In the genomic region with DNA sequence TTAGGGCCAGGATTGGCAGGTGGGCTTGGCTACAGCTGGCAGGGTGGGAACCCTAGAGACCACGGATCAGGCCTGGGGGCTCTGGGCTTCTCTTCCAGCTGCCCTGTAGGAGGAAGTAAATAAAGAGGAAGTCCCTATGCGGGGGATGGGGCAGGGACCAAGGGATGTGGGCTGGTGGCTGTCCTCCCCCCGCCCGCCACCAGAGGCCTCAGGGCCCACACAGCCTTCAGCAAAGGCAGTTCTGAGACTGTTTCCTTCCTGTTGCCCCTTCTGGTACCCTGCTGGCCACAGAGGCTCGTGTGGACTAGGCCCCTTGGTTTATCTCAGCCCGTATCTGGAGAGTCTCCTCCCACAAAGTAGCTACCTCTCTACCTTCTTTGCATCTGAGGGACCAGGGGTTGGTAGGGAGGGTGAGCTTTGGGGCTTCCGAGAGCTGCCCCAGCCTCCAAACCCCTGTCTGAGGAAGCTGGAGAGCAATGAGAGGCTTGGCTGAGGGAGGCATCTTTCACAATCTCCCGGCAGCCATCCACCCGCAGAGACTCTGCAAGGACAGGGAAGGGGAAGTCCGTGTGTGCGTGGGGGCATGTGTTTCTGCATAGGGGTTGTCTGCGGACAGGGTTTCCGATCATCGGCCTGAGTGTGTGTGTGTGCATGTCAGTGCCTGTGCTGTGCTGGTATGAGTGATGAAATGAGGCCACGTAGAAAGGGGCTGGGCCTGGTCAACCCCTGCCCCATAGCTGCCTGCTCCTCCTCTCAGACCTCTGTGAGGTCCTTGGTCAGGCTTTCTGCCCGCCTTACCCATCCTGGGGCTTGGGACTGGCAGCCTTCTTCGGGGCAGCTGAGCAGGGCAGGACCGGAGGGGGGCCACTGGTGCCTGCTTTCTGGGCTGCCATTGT, we compare ENCODE assay signal across 1 cellular context.
TF ChIP-seq lines count a peak whose summit lies in the region.

No MANE protein-coding gene starts in this region.

TF ChIP-seq in SK-N-SH, 30 proteins besides CTCF, POLR2A, EP300 and RAD21 (continued from another document):
- TF ChIP-seq, protein P1, sequence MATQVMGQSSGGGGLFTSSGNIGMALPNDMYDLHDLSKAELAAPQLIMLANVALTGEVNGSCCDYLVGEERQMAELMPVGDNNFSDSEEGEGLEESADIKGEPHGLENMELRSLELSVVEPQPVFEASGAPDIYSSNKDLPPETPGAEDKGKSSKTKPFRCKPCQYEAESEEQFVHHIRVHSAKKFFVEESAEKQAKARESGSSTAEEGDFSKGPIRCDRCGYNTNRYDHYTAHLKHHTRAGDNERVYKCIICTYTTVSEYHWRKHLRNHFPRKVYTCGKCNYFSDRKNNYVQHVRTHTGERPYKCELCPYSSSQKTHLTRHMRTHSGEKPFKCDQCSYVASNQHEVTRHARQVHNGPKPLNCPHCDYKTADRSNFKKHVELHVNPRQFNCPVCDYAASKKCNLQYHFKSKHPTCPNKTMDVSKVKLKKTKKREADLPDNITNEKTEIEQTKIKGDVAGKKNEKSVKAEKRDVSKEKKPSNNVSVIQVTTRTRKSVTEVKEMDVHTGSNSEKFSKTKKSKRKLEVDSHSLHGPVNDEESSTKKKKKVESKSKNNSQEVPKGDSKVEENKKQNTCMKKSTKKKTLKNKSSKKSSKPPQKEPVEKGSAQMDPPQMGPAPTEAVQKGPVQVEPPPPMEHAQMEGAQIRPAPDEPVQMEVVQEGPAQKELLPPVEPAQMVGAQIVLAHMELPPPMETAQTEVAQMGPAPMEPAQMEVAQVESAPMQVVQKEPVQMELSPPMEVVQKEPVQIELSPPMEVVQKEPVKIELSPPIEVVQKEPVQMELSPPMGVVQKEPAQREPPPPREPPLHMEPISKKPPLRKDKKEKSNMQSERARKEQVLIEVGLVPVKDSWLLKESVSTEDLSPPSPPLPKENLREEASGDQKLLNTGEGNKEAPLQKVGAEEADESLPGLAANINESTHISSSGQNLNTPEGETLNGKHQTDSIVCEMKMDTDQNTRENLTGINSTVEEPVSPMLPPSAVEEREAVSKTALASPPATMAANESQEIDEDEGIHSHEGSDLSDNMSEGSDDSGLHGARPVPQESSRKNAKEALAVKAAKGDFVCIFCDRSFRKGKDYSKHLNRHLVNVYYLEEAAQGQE (IDR thresholded peaks at IDR 0.05; ENCODE audit: low read depth, low read length): no peak
- no peak for TF ChIP-seq GATA2 (CRISPR knock-in tag; IDR thresholded peaks at IDR 0.05)
- no peak for TF ChIP-seq MXI1 (IDR thresholded peaks at IDR 0.05; ENCODE audit: low read depth, low read length)
- TF ChIP-seq RFX5 (IDR thresholded peaks at IDR 0.05; ENCODE audit: low read length): no peak
- no peak for TF ChIP-seq ZBTB33 (IDR thresholded peaks at IDR 0.05; ENCODE audit: borderline replicate concordance, low read depth)
TF ChIP-seq in SK-N-SH: peak in this region for 0.
